ENCODE assay signal across 9 cellular contexts in the genomic region with DNA sequence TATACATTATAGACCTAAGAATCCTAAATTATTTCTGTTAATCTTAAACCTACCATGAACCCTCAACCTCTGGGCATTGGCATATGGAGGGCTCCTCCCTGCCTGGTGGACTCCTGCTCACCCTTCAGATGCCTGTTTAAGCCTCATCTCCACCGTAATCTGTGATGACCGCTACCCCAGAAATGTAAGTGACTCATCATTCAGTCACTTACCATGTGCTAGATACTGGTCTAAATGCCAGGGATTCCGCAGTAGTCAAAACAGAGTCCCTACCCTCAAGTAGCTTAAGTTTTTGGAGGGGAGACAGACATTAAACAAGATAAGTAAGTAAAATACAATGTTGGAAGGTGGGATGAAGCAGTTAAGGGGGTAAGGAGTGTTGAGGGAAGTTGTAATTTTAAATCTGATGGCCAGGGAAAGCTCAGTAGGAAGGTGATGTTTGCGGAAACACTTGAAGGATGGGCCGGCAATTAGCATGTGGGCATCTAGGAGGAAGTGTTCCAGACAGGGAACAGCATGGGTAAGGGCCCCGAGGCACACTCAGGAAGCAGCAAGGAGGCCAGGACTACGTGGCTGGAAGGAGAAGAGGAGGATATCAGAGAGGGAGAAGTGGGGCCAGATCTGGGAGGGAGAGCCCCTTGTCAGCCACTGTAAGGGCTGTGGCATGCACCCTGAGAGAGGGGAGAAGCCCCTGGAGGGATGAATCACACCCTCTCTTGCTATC.
DNase-seq lines count a peak whose midpoint lies in the region; TF ChIP-seq lines count a peak whose summit lies in the region.
"Had no signal": no experiment of that assay in that cellular context is flagged by ENCODE, and none has a peak within 500 bp of the region (broad histone marks: within the 10 kb centered on the region; RNA-seq: fewer than 3 reads in every experiment).

No MANE protein-coding gene starts in this region.

- POLR2A ChIA-PET in CD4-positive, alpha-beta memory T cell (lab: Charles Lee; ENCODE audit: partially characterized antibody), result no interaction called here

- peaks cover 0 to 8% of the 10 kb centered on the region in 2 donors for H3K36me3 Mint-ChIP-seq in CD4-positive, alpha-beta memory T cell

- H3K27me3 ChIP-seq in neutrophil (no peaks in the 10 kb centered on the region), thyroid gland (no peaks in the 10 kb centered on the region)
- no peaks in the 10 kb centered on the region for H3K27me3 ChIP-seq in CD4-positive, alpha-beta memory T cell (ENCODE audit: insufficient read depth, low read length)

- H3K4me1 ChIP-seq in neutrophil (ENCODE audit: control insufficient read depth in 1 of 2, insufficient read depth in 1 of 2, low read depth in 1 of 2, low read length in 1 of 2) (peaks cover 27 to 33% of the 10 kb centered on the region in 2 experiments), thyroid gland (peaks cover 3 to 13% of the 10 kb centered on the region in 2 donors)
- H3K4me1 ChIP-seq in CD4-positive, alpha-beta memory T cell (ENCODE audit: insufficient read depth, low read length), result no peaks in the 10 kb centered on the region

- no peaks in the 10 kb centered on the region for H3K27me3 Mint-ChIP-seq in CD4-positive, alpha-beta memory T cell
- H3K27me3 Mint-ChIP-seq: CD4-positive, alpha-beta T cell had no signal

- CTCF ChIA-PET in CD4-positive, alpha-beta memory T cell (lab: Charles Lee; ENCODE audit: partially characterized antibody), result no interaction called here

- H3K9me3 Mint-ChIP-seq in CD4-positive, alpha-beta memory T cell, result no peaks in the 10 kb centered on the region
- H3K9me3 Mint-ChIP-seq: CD4-positive, alpha-beta T cell had no signal

- no peaks in the 10 kb centered on the region for H3K9me3 ChIP-seq in neutrophil
- no peaks in the 10 kb centered on the region for H3K9me3 ChIP-seq in thyroid gland
- no peaks in the 10 kb centered on the region for H3K9me3 ChIP-seq in CD4-positive, alpha-beta memory T cell (ENCODE audit: control insufficient read depth in 1 of 2, low read length in 2 of 2)

- no peaks in the 10 kb centered on the region for H3K4me1 Mint-ChIP-seq in CD4-positive, alpha-beta memory T cell

- H3K36me3 ChIP-seq in neutrophil (no peaks in the 10 kb centered on the region), thyroid gland (no peaks in the 10 kb centered on the region)
- no peaks in the 10 kb centered on the region for H3K36me3 ChIP-seq in CD4-positive, alpha-beta memory T cell (ENCODE audit: insufficient read depth, low read length)

- 86% methylated on average over 7 of the region's 7 CpGs for WGBS in thyroid gland, 2 donors

- TF ChIP-seq CTCF in epithelial cell of esophagus (IDR thresholded peaks at IDR 0.05; ENCODE audit: insufficient read depth, low read depth, low read length, missing control alignments) (no peak), neutrophil (IDR thresholded peaks at IDR 0.05) (no peak), thyroid gland (IDR thresholded peaks at IDR 0.05) (no peak)

- H3K27ac ChIP-seq in neutrophil (peak overlapping the region; percentile 85), thyroid gland (no peak overlapping the region)
- H3K27ac ChIP-seq in CD4-positive, alpha-beta memory T cell (ENCODE audit: low read depth, low read length), result no peak overlapping the region

- H3K4me3 Mint-ChIP-seq in CD4-positive, alpha-beta memory T cell, result no peak overlapping the region
- H3K4me3 Mint-ChIP-seq: CD4-positive, alpha-beta T cell had no signal

- TF ChIP-seq POLR2A in thyroid gland (IDR thresholded peaks at IDR 0.05), result no peak

- no peak overlapping the region for H3K27ac Mint-ChIP-seq in CD4-positive, alpha-beta memory T cell
- H3K27ac Mint-ChIP-seq: CD4-positive, alpha-beta T cell had no signal

- DNase-seq in AG08396 (ENCODE audit: low spot score) (peak; percentile 35), M059J (ENCODE audit: low read depth) (peak; percentile 88), epithelial cell of esophagus (ENCODE audit: low read depth) (peak; percentile 92), thyroid gland (no peak), HuH-7 (ENCODE audit: low spot score) (no peak), NCI-H345 treated with DMSO at 0.1 percent for 48 hours (lab: John Stamatoyannopoulos, UW; ENCODE audit: unreplicated experiment) (no peak)
- DNase-seq in CD4-positive, alpha-beta memory T cell, result no peak
- DNase-seq: CD4-positive, alpha-beta T cell had no signal

- H3K4me3 ChIP-seq in epithelial cell of esophagus (ENCODE audit: low read length) (peak overlapping the region; percentile 14), neutrophil (ENCODE audit: low read depth in 1 of 2, low read length in 1 of 2) (peak overlapping the region in 1 of 2 experiments; percentile 37), thyroid gland (replicated peaks in 1 of 3) (no peak overlapping the region)
- no peak overlapping the region for H3K4me3 ChIP-seq in CD4-positive, alpha-beta memory T cell (ENCODE audit: low read length in 2 of 2)

- intact Hi-C loops in thyroid gland (cut with DNase I), result no loop called here
- intact Hi-C loops in CD4-positive, alpha-beta memory T cell (cut with micrococcal nuclease), result no loop called here

Comparison
In these comparisons a context has a peak if more than half of its experiments do, and no peak if none do; other contexts are left out.
1. DNase-seq: peak in AG08396 (single experiment), M059J (single experiment) and epithelial cell of esophagus (single experiment); none in thyroid gland (0 of 2), HuH-7 (single experiment), NCI-H345 treated with DMSO at 0.1 percent for 48 hours (single experiment) and CD4-positive, alpha-beta memory T cell (0 of 5).